ENCODE assay signal across 1 cellular context in genomic region chr10:128125416-128125943, GRCh38.
TF ChIP-seq lines count a peak whose summit lies in the region.

No MANE protein-coding gene starts in this region.

TF ChIP-seq in HepG2, 621 proteins besides CTCF, POLR2A, EP300 and RAD21 (continued from another document):
- TF ChIP-seq, protein P1, sequence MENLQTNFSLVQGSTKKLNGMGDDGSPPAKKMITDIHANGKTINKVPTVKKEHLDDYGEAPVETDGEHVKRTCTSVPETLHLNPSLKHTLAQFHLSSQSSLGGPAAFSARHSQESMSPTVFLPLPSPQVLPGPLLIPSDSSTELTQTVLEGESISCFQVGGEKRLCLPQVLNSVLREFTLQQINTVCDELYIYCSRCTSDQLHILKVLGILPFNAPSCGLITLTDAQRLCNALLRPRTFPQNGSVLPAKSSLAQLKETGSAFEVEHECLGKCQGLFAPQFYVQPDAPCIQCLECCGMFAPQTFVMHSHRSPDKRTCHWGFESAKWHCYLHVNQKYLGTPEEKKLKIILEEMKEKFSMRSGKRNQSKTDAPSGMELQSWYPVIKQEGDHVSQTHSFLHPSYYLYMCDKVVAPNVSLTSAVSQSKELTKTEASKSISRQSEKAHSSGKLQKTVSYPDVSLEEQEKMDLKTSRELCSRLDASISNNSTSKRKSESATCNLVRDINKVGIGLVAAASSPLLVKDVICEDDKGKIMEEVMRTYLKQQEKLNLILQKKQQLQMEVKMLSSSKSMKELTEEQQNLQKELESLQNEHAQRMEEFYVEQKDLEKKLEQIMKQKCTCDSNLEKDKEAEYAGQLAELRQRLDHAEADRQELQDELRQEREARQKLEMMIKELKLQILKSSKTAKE (CRISPR knock-in tag; IDR thresholded peaks at IDR 0.05; ENCODE audit: borderline replicate concordance): no peak
- no peak for TF ChIP-seq SOX6 (IDR thresholded peaks at IDR 0.05)
- no peak for TF ChIP-seq SOX6 (CRISPR knock-in tag; IDR thresholded peaks at IDR 0.05)
- TF ChIP-seq ZNF788 (CRISPR knock-in tag; IDR thresholded peaks at IDR 0.05; ENCODE audit: borderline replicate concordance): no peak
- TF ChIP-seq CREM (IDR thresholded peaks at IDR 0.05): no peak
- TF ChIP-seq CREM (CRISPR knock-in tag; IDR thresholded peaks at IDR 0.05): no peak
- TF ChIP-seq, protein P2, sequence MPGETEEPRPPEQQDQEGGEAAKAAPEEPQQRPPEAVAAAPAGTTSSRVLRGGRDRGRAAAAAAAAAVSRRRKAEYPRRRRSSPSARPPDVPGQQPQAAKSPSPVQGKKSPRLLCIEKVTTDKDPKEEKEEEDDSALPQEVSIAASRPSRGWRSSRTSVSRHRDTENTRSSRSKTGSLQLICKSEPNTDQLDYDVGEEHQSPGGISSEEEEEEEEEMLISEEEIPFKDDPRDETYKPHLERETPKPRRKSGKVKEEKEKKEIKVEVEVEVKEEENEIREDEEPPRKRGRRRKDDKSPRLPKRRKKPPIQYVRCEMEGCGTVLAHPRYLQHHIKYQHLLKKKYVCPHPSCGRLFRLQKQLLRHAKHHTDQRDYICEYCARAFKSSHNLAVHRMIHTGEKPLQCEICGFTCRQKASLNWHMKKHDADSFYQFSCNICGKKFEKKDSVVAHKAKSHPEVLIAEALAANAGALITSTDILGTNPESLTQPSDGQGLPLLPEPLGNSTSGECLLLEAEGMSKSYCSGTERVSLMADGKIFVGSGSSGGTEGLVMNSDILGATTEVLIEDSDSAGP (CRISPR knock-in tag; IDR thresholded peaks at IDR 0.05; ENCODE audit: borderline replicate concordance): peak; percentile 29; the same call in 1 of the 2 replicates
- TF ChIP-seq ELF3 (CRISPR knock-in tag; IDR thresholded peaks at IDR 0.05): no peak
- no peak for TF ChIP-seq ZNF775 (CRISPR knock-in tag; IDR thresholded peaks at IDR 0.05; ENCODE audit: borderline replicate concordance)
- no peak for TF ChIP-seq GLI4 (CRISPR knock-in tag; IDR thresholded peaks at IDR 0.05; ENCODE audit: borderline replicate concordance)
- no peak for TF ChIP-seq ZNF275 (CRISPR knock-in tag; IDR thresholded peaks at IDR 0.05; ENCODE audit: borderline replicate concordance)
- no peak for TF ChIP-seq ZNF878 (CRISPR knock-in tag; IDR thresholded peaks at IDR 0.05)
- TF ChIP-seq ZNF276 (CRISPR knock-in tag; IDR thresholded peaks at IDR 0.05; ENCODE audit: low read depth): no peak
- TF ChIP-seq ZBTB4 (CRISPR knock-in tag; IDR thresholded peaks at IDR 0.05; ENCODE audit: borderline replicate concordance): no peak
- TF ChIP-seq ZNF562 (CRISPR knock-in tag; IDR thresholded peaks at IDR 0.05; ENCODE audit: borderline replicate concordance): no peak
- no peak for TF ChIP-seq ZNF839 (CRISPR knock-in tag; IDR thresholded peaks at IDR 0.05; ENCODE audit: borderline replicate concordance)
- no peak for TF ChIP-seq CREB1 (IDR thresholded peaks at IDR 0.05)
- TF ChIP-seq CREB1 (CRISPR knock-in tag; IDR thresholded peaks at IDR 0.05): no peak
- TF ChIP-seq HNRNPL (IDR thresholded peaks at IDR 0.05; ENCODE audit: low read depth, low read length): no peak
- TF ChIP-seq SRSF4 (IDR thresholded peaks at IDR 0.05; ENCODE audit: low read depth, low read length, poor library complexity, severe bottlenecking): no peak
- TF ChIP-seq CERS6 (CRISPR knock-in tag; IDR thresholded peaks at IDR 0.05): no peak
- no peak for TF ChIP-seq PAF1 (CRISPR knock-in tag; IDR thresholded peaks at IDR 0.05)
- TF ChIP-seq CCAR2 (optimal IDR thresholded peaks at IDR 0.05; ENCODE audit: low read depth, low read length): no peak
- TF ChIP-seq ZHX1 (CRISPR knock-in tag; IDR thresholded peaks at IDR 0.05; ENCODE audit: low read depth): no peak
- TF ChIP-seq HES4 (CRISPR knock-in tag; IDR thresholded peaks at IDR 0.05; ENCODE audit: borderline replicate concordance): no peak
- TF ChIP-seq ZNF10 (CRISPR knock-in tag; IDR thresholded peaks at IDR 0.05; ENCODE audit: borderline replicate concordance, low read depth): no peak
- TF ChIP-seq ZBTB14 (CRISPR knock-in tag; IDR thresholded peaks at IDR 0.05): 0 out of 2 replicates have a peak, but pooled peaks have one; percentile 23
- no peak for TF ChIP-seq TERF1 (CRISPR knock-in tag; IDR thresholded peaks at IDR 0.05)
- no peak for TF ChIP-seq ZNF329 (CRISPR knock-in tag; IDR thresholded peaks at IDR 0.05; ENCODE audit: low read depth)
- TF ChIP-seq, protein P3, sequence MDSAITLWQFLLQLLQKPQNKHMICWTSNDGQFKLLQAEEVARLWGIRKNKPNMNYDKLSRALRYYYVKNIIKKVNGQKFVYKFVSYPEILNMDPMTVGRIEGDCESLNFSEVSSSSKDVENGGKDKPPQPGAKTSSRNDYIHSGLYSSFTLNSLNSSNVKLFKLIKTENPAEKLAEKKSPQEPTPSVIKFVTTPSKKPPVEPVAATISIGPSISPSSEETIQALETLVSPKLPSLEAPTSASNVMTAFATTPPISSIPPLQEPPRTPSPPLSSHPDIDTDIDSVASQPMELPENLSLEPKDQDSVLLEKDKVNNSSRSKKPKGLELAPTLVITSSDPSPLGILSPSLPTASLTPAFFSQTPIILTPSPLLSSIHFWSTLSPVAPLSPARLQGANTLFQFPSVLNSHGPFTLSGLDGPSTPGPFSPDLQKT (CRISPR knock-in tag; IDR thresholded peaks at IDR 0.05; ENCODE audit: borderline replicate concordance): no peak
